Comparison of ENCODE assay signal across 10 cellular contexts in genomic region chr12:47757360-47757839, GRCh38. TPM values are rescaled to one million over a fixed set of nuclear protein-coding genes. Genes with fewer than 3 reads are reported as not detected.
DNase-seq lines count a peak whose midpoint lies in the region; ATAC-seq and TF ChIP-seq lines count a peak whose summit lies in the region.
"Had no signal": no experiment of that assay in that cellular context is flagged by ENCODE, and none has a peak within 500 bp of the region (broad histone marks: within the 10 kb centered on the region; RNA-seq: fewer than 3 reads in every experiment).

No MANE protein-coding gene starts in this region.

- peaks cover 14% of the 10 kb centered on the region for H3K27me3 ChIP-seq in neural progenitor cell
- no peaks in the 10 kb centered on the region for H3K27me3 ChIP-seq in vagina

- H3K4me1 ChIP-seq in neural progenitor cell (peaks cover 27% of the 10 kb centered on the region), vagina (peaks cover 71% of the 10 kb centered on the region)

- H3K9ac ChIP-seq in neural progenitor cell = no peak overlapping the region

- peaks cover 4 to 8% of the 10 kb centered on the region in 2 donors for H3K27me3 Mint-ChIP-seq in natural killer cell (ENCODE audit: low read depth in 2 of 2)
- H3K27me3 Mint-ChIP-seq in natural killer cell treated with Interleukin-12 subunit alpha and Interleukin-12 subunit beta and Interleukin-15 and Interleukin-18, amount 100 ng/mL, for 72 hours = peaks cover 0 to 2% of the 10 kb centered on the region in 2 donors
- peaks cover 11% of the 10 kb centered on the region for H3K27me3 Mint-ChIP-seq in neural progenitor cell (ENCODE audit: insufficient read depth, low read depth)

- H3K36me3 Mint-ChIP-seq in natural killer cell (no peaks in the 10 kb centered on the region), neural progenitor cell (no peaks in the 10 kb centered on the region)
- no peaks in the 10 kb centered on the region for H3K36me3 Mint-ChIP-seq in natural killer cell treated with Interleukin-12 subunit alpha and Interleukin-12 subunit beta and Interleukin-15 and Interleukin-18, amount 100 ng/mL, for 72 hours
- H3K36me3 Mint-ChIP-seq: activated naive CD4-positive, alpha-beta T cell treated with anti-CD3 and anti-CD28 coated beads, Interleukin-2, amount 50 U/mL, for 72 hours had no signal

- no peaks in the 10 kb centered on the region for H3K79me2 ChIP-seq in neural progenitor cell (ENCODE audit: low read depth)

- H3K4me3 ChIP-seq in neural progenitor cell = no peak overlapping the region
- peak overlapping the region; percentile 50 to 70 for H3K4me3 ChIP-seq in vagina

- no peak for ATAC-seq in natural killer cell
- ATAC-seq in natural killer cell treated with Interleukin-12 subunit alpha and Interleukin-12 subunit beta and Interleukin-15 and Interleukin-18, amount 100 ng/mL, for 72 hours = no peak
- no peak for ATAC-seq in GM19324 (IDR thresholded peaks at IDR 0.05; ENCODE audit: low FRiP score, unreplicated experiment)
- ATAC-seq: activated naive CD4-positive, alpha-beta T cell treated with anti-CD3 and anti-CD28 coated beads, Interleukin-2, amount 50 U/mL, for 72 hours had no signal

- no peak overlapping the region for H2AFZ ChIP-seq in neural progenitor cell (replicated peaks)

- TF ChIP-seq CTCF in natural killer cell (IDR thresholded peaks at IDR 0.05) (no peak), neural progenitor cell (IDR thresholded peaks at IDR 0.05) (no peak), vagina (IDR thresholded peaks at IDR 0.05) (no peak)

- no peak for TF ChIP-seq POLR2A in vagina (IDR thresholded peaks at IDR 0.05)

- H3K4me1 Mint-ChIP-seq in natural killer cell (peaks cover 6 to 21% of the 10 kb centered on the region in 2 donors), neural progenitor cell (peaks cover 39% of the 10 kb centered on the region)
- peaks cover 15 to 16% of the 10 kb centered on the region in 2 donors for H3K4me1 Mint-ChIP-seq in natural killer cell treated with Interleukin-12 subunit alpha and Interleukin-12 subunit beta and Interleukin-15 and Interleukin-18, amount 100 ng/mL, for 72 hours (ENCODE audit: low read depth in 2 of 2)

- peak overlapping the region; percentile 38 for H3K4me2 ChIP-seq in neural progenitor cell

- H3F3A ChIP-seq in neural progenitor cell (ENCODE audit: low read depth) = peaks cover 16% of the 10 kb centered on the region

- H3K9me3 Mint-ChIP-seq in natural killer cell (no peaks in the 10 kb centered on the region), neural progenitor cell (no peaks in the 10 kb centered on the region)
- H3K9me3 Mint-ChIP-seq in natural killer cell treated with Interleukin-12 subunit alpha and Interleukin-12 subunit beta and Interleukin-15 and Interleukin-18, amount 100 ng/mL, for 72 hours = no peaks in the 10 kb centered on the region
- H3K9me3 Mint-ChIP-seq: activated naive CD4-positive, alpha-beta T cell treated with anti-CD3 and anti-CD28 coated beads, Interleukin-2, amount 50 U/mL, for 72 hours had no signal

- DNase-seq in natural killer cell = no peak
- DNase-seq in natural killer cell treated with Interleukin-12 subunit alpha and Interleukin-12 subunit beta and Interleukin-15 and Interleukin-18, amount 100 ng/mL, for 72 hours (ENCODE audit: low spot score) = no peak
- DNase-seq in epithelial cell of prostate (ENCODE audit: low read depth, low spot score) = no peak
- peak; percentile 48 for DNase-seq in neural progenitor cell (ENCODE audit: low spot score)
- no peak for DNase-seq in vagina (ENCODE audit: extremely low spot score in 2 of 2)
- DNase-seq in AG08395 (ENCODE audit: low spot score) = no peak
- no peak for DNase-seq in NCI-H1436 (lab: John Stamatoyannopoulos, UW)

- H3K4me3 Mint-ChIP-seq in natural killer cell = peak overlapping the region; percentile 56
- no peak overlapping the region for H3K4me3 Mint-ChIP-seq in natural killer cell treated with Interleukin-12 subunit alpha and Interleukin-12 subunit beta and Interleukin-15 and Interleukin-18, amount 100 ng/mL, for 72 hours
- H3K4me3 Mint-ChIP-seq in neural progenitor cell = peak overlapping the region; percentile 33

- H4K20me1 ChIP-seq in neural progenitor cell (ENCODE audit: low read depth) = no peaks in the 10 kb centered on the region

- H3K36me3 ChIP-seq in neural progenitor cell (no peaks in the 10 kb centered on the region), vagina (no peaks in the 10 kb centered on the region)

- H3K9me3 ChIP-seq in neural progenitor cell (ENCODE audit: low read depth) = no peaks in the 10 kb centered on the region
- H3K9me3 ChIP-seq in vagina = no peaks in the 10 kb centered on the region

- H3K27ac ChIP-seq in epithelial cell of prostate = peak overlapping the region; percentile 78
- no peak overlapping the region for H3K27ac ChIP-seq in neural progenitor cell
- H3K27ac ChIP-seq in vagina = peak overlapping the region; percentile 73

- H3K27ac Mint-ChIP-seq in natural killer cell (no peak overlapping the region), neural progenitor cell (peak overlapping the region; percentile 67)
- H3K27ac Mint-ChIP-seq in natural killer cell treated with Interleukin-12 subunit alpha and Interleukin-12 subunit beta and Interleukin-15 and Interleukin-18, amount 100 ng/mL, for 72 hours = no peak overlapping the region
- H3K27ac Mint-ChIP-seq: activated naive CD4-positive, alpha-beta T cell treated with anti-CD3 and anti-CD28 coated beads, Interleukin-2, amount 50 U/mL, for 72 hours had no signal

- intact Hi-C loops in natural killer cell (cut with micrococcal nuclease) = no loop called here
- intact Hi-C loops in vagina (cut with DNase I) = no loop called here

RNA-seq across cellular contexts. Expression of gene RAPGEF3, which starts 1.3 kb away (rescaled TPM):
- total RNA-seq in natural killer cell (under 1 TPM; 0.23 to 0.73 (median 0.49) TPM), neural progenitor cell (ENCODE audit: low replicate concordance) (0.58 and 1.2 TPM in 2 replicates), vagina (52.3 TPM)
- total RNA-seq in natural killer cell treated with Interleukin-12 subunit alpha and Interleukin-12 subunit beta and Interleukin-15 and Interleukin-18, amount 100 ng/mL, for 72 hours = under 1 TPM; 0.19 to 0.25 TPM

RNA-seq across cellular contexts. Expression of gene SLC48A1, which starts 15.6 kb away (rescaled TPM):
- 1 to 10 TPM; 2.0 to 4.4 (median 3.4) TPM for total RNA-seq in natural killer cell
- total RNA-seq in natural killer cell treated with Interleukin-12 subunit alpha and Interleukin-12 subunit beta and Interleukin-15 and Interleukin-18, amount 100 ng/mL, for 72 hours = 1 to 10 TPM; 5.1 to 9.8 TPM
- total RNA-seq in neural progenitor cell (ENCODE audit: low replicate concordance) = 8.3 and 16.7 TPM in 2 replicates
- total RNA-seq in vagina = 20.9 TPM

RNA-seq across cellular contexts. Expression of gene ENDOU, which starts 32.1 kb away (rescaled TPM):
- total RNA-seq in natural killer cell (under 1 TPM; 0.20 to 0.41 (median 0.24) TPM), neural progenitor cell (ENCODE audit: low replicate concordance) (not detected in 2 replicates), vagina (21.4 TPM)
- total RNA-seq in natural killer cell treated with Interleukin-12 subunit alpha and Interleukin-12 subunit beta and Interleukin-15 and Interleukin-18, amount 100 ng/mL, for 72 hours = not detected
- total RNA-seq: activated naive CD4-positive, alpha-beta T cell treated with anti-CD3 and anti-CD28 coated beads, Interleukin-2, amount 50 U/mL, for 72 hours; M059J had no signal

RNA-seq across cellular contexts. Expression of gene RPAP3, which starts 51.6 kb away (rescaled TPM):
- total RNA-seq in natural killer cell = 10 to 100 TPM; 22.8 to 35.8 (median 24.8) TPM
- 10 to 100 TPM; 26.3 to 33.8 TPM for total RNA-seq in natural killer cell treated with Interleukin-12 subunit alpha and Interleukin-12 subunit beta and Interleukin-15 and Interleukin-18, amount 100 ng/mL, for 72 hours
- total RNA-seq in neural progenitor cell (ENCODE audit: low replicate concordance) = 42.7 and 61.9 TPM in 2 replicates
- 19.2 TPM for total RNA-seq in vagina

Comparison
In these comparisons a context has a peak if more than half of its experiments do, and no peak if none do; other contexts are left out.
1. RNA of gene RAPGEF3, which starts 1.3 kb away (total RNA-seq): 52.3 TPM in vagina (single experiment); 0.58 to 1.2 TPM in neural progenitor cell, 0.23 to 0.73 TPM in natural killer cell and 0.19 to 0.25 TPM in natural killer cell treated with Interleukin-12 subunit alpha and Interleukin-12 subunit beta and Interleukin-15 and Interleukin-18, amount 100 ng/mL, for 72 hours; every median in the first group is over 10 times any median in the second.
2. RNA of gene ENDOU, which starts 32.1 kb away (total RNA-seq): 21.4 TPM in vagina (single experiment); 0.20 to 0.41 TPM in natural killer cell, not detected in natural killer cell treated with Interleukin-12 subunit alpha and Interleukin-12 subunit beta and Interleukin-15 and Interleukin-18, amount 100 ng/mL, for 72 hours and not detected in neural progenitor cell; every median in the first group is over 10 times any median in the second.